Comparison of ENCODE assay signal across 1 cellular context in the genomic region with DNA sequence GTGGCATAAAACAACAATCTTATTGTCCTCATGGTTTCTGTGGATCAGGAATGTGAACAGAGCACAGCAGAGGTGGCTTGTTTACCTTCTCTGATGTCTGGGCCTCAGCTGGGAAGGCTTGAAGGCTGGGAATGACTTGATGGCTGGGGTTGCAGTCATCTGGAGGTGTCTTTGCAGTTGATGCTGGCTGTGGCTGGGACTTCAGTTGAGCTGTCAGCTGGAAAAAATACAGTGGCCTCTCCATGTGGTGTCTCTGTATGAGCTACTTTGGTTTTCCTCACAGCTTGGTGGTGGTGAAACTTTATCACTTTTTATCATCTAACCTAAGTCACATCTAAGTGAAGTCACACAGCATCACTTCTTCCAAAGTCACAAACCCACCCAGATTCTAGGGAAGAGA.
TF ChIP-seq lines count a peak whose summit lies in the region.

No MANE protein-coding gene starts in this region.

TF ChIP-seq in SK-N-SH, 30 proteins besides CTCF, POLR2A, EP300 and RAD21 (continued from another document):
- TF ChIP-seq NFIC (IDR thresholded peaks at IDR 0.05; ENCODE audit: borderline replicate concordance) = no peak
- TF ChIP-seq TEAD4 (IDR thresholded peaks at IDR 0.05; ENCODE audit: borderline replicate concordance, insufficient read depth) = no peak
- no peak for TF ChIP-seq SMC3 (IDR thresholded peaks at IDR 0.05; ENCODE audit: low read depth, low read length)
- TF ChIP-seq RCOR1 (IDR thresholded peaks at IDR 0.05; ENCODE audit: low read length) = no peak
- TF ChIP-seq RXRA (IDR thresholded peaks at IDR 0.05; ENCODE audit: borderline replicate concordance, low read depth) = no peak
- no peak for TF ChIP-seq MEF2A (IDR thresholded peaks at IDR 0.05; ENCODE audit: borderline replicate concordance, low read depth)
